ENCODE assay signal across 1 cellular context in the genomic region with DNA sequence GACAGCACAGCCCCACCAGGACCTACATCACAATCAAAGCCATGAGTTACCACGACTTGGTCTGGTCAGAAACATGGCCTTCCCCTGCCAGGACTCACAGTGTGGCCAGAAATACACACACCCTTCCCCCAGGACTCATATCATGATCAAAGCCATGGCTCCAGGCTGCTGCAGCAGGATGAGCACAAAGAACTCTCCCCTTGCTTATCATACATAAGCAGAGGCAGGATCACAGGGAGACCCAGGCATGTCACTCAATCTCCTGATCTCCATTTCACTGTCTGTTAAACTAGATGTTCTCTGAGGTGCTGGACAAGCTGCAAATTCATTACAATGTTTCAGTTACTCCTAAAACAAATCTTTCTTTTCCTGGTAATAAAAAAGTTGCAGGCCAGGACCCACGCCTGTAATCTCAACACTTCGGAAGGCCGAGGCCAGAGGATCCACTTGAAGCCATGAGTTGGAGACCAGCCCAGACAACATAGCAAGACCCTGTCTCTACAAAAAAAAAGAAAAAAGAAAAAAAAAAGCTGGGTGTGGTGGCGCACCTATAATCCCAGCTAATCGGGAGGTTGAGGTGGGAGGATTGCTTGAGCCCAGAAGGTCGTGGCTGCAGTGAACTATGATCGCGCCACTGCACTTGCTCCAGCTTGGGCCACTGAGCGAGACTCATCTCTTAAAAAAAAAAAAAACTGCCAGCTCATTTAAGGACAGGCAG.
A peak's percentile ranks its signal among the peaks of the same experiment; 100 is the strongest.
TF ChIP-seq lines count a peak whose summit lies in the region.

No MANE protein-coding gene starts in this region.

TF ChIP-seq in K562, 482 proteins besides CTCF, POLR2A, EP300 and RAD21 (continued from another document and continues in another):
- TF ChIP-seq, protein P1, sequence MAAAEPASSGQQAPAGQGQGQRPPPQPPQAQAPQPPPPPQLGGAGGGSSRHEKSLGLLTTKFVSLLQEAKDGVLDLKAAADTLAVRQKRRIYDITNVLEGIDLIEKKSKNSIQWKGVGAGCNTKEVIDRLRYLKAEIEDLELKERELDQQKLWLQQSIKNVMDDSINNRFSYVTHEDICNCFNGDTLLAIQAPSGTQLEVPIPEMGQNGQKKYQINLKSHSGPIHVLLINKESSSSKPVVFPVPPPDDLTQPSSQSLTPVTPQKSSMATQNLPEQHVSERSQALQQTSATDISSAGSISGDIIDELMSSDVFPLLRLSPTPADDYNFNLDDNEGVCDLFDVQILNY (CRISPR knock-in tag; IDR thresholded peaks at IDR 0.05): no peak
- TF ChIP-seq CHCHD3 (CRISPR knock-in tag; IDR thresholded peaks at IDR 0.05) (no peak), SRSF7 (optimal IDR thresholded peaks at IDR 0.05; ENCODE audit: low read depth, low read length) (no peak), HOXB6 (CRISPR knock-in tag; IDR thresholded peaks at IDR 0.05; ENCODE audit: borderline replicate concordance) (no peak), ADNP (tag; IDR thresholded peaks at IDR 0.05) (no peak), NCOR1 (IDR thresholded peaks at IDR 0.05) (peak; percentile 83), HNRNPLL (IDR thresholded peaks at IDR 0.05; ENCODE audit: low read depth, low read length, poor library complexity, severe bottlenecking) (no peak), SRSF1 (IDR thresholded peaks at IDR 0.05; ENCODE audit: low read depth, low read length) (no peak), GATA2 (CRISPR knock-in tag; IDR thresholded peaks at IDR 0.05) (peak; percentile 90), ZBTB7A (IDR thresholded peaks at IDR 0.05; ENCODE audit: borderline replicate concordance, control insufficient read depth, low read depth, low read length) (no peak), PHTF2 (CRISPR knock-in tag; IDR thresholded peaks at IDR 0.05) (no peak), ZNF639 (CRISPR knock-in tag; conservative IDR thresholded peaks at IDR 0.05 in 1 of 2, IDR thresholded peaks at IDR 0.05 in 1 of 2) (no peak), MIER1 (IDR thresholded peaks at IDR 0.05; ENCODE audit: low read depth) (no peak), ZNF592 (IDR thresholded peaks at IDR 0.05) (peak; percentile 47; the same call in 1 of the 2 replicates), ETV1 (tag; conservative IDR thresholded peaks at IDR 0.05; ENCODE audit: low read depth) (no peak), ILF3 (IDR thresholded peaks at IDR 0.05; ENCODE audit: borderline replicate concordance) (no peak), C11orf30 (IDR thresholded peaks at IDR 0.05; ENCODE audit: low read depth) (no peak), POLR2AphosphoS5 (IDR thresholded peaks at IDR 0.05; ENCODE audit: control insufficient read depth, insufficient read depth, low read depth, low read length) (peak; percentile 83), CHD4 (IDR thresholded peaks at IDR 0.05; ENCODE audit: insufficient read depth, insufficient replicate concordance, low read depth, low read length, poor library complexity, severe bottlenecking) (no peak), ZNF24 (IDR thresholded peaks at IDR 0.05) (no peak), E2F6 (IDR thresholded peaks at IDR 0.05; ENCODE audit: borderline replicate concordance in 1 of 2, extremely low read depth in 1 of 2, insufficient read depth in 1 of 2, insufficient read length in 1 of 2, low read depth in 1 of 2, low read length in 1 of 2, poor library complexity in 1 of 2, severe bottlenecking in 1 of 2) (no peak), ZNF311 (CRISPR knock-in tag; IDR thresholded peaks at IDR 0.05) (no peak), NR2C2 (CRISPR knock-in tag; IDR thresholded peaks at IDR 0.05) (no peak), NR2C2 (tag; IDR thresholded peaks at IDR 0.05) (peak; percentile 64), NCOA1 (IDR thresholded peaks at IDR 0.05; ENCODE audit: low read depth) (no peak), POLR3G (IDR thresholded peaks at IDR 0.05; ENCODE audit: extremely low read depth, insufficient read length, insufficient replicate concordance) (no peak), BRD9 (IDR thresholded peaks at IDR 0.05; ENCODE audit: low read depth, partially characterized antibody) (no peak), GTF2E2 (tag; IDR thresholded peaks at IDR 0.05) (no peak), NFIC (IDR thresholded peaks at IDR 0.05) (peak; percentile 69), SMARCA4 (IDR thresholded peaks at IDR 0.05) (peak; percentile 61; the same call in 1 of the 2 replicates), FOXM1 (IDR thresholded peaks at IDR 0.05; ENCODE audit: low read depth) (peak; percentile 34; the same call in 1 of the 2 replicates), FOXM1 (CRISPR knock-in tag; IDR thresholded peaks at IDR 0.05; ENCODE audit: low read depth) (no peak), ELF1 (tag; IDR thresholded peaks at IDR 0.05) (no peak), CAMTA2 (CRISPR knock-in tag; conservative IDR thresholded peaks at IDR 0.05) (no peak), ZNF408 (CRISPR knock-in tag; IDR thresholded peaks at IDR 0.05; ENCODE audit: low read depth) (no peak), ZNF324 (CRISPR knock-in tag; IDR thresholded peaks at IDR 0.05) (no peak), SREBF2 (CRISPR knock-in tag; IDR thresholded peaks at IDR 0.05) (no peak), KDM4B (IDR thresholded peaks at IDR 0.05; ENCODE audit: borderline replicate concordance in 2 of 2, low read depth in 1 of 2) (no peak), CREB5 (CRISPR knock-in tag; IDR thresholded peaks at IDR 0.05) (no peak), NRF1 (conservative IDR thresholded peaks at IDR 0.05 in 1 of 2, IDR thresholded peaks at IDR 0.05 in 1 of 2) (0 out of 4 replicates have a peak, but pooled peaks of 1 of the 2 experiments have one; percentile 20), MCM2 (IDR thresholded peaks at IDR 0.05; ENCODE audit: low read depth) (no peak), MEIS2 (IDR thresholded peaks at IDR 0.05; ENCODE audit: partially characterized antibody) (peak; percentile 86), ZBED1 (IDR thresholded peaks at IDR 0.05) (no peak), CBX5 (IDR thresholded peaks at IDR 0.05; ENCODE audit: borderline replicate concordance, low read depth) (no peak), CTBP1 (IDR thresholded peaks at IDR 0.05; ENCODE audit: borderline replicate concordance) (peak; percentile 49; the same call in 1 of the 2 replicates), STAT5A (IDR thresholded peaks at IDR 0.05; ENCODE audit: borderline replicate concordance, low read length) (peak; percentile 68; the same call in 1 of the 2 replicates), MXI1 (IDR thresholded peaks at IDR 0.05; ENCODE audit: low read depth, low read length) (no peak), ZNF507 (tag; conservative IDR thresholded peaks at IDR 0.05) (no peak), BACH1 (tag; IDR thresholded peaks at IDR 0.05) (no peak)
- TF ChIP-seq, protein P2, sequence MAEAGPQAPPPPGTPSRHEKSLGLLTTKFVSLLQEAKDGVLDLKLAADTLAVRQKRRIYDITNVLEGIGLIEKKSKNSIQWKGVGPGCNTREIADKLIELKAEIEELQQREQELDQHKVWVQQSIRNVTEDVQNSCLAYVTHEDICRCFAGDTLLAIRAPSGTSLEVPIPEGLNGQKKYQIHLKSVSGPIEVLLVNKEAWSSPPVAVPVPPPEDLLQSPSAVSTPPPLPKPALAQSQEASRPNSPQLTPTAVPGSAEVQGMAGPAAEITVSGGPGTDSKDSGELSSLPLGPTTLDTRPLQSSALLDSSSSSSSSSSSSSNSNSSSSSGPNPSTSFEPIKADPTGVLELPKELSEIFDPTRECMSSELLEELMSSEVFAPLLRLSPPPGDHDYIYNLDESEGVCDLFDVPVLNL (CRISPR knock-in tag; IDR thresholded peaks at IDR 0.05; ENCODE audit: low read depth): no peak
- TF ChIP-seq, protein P3, sequence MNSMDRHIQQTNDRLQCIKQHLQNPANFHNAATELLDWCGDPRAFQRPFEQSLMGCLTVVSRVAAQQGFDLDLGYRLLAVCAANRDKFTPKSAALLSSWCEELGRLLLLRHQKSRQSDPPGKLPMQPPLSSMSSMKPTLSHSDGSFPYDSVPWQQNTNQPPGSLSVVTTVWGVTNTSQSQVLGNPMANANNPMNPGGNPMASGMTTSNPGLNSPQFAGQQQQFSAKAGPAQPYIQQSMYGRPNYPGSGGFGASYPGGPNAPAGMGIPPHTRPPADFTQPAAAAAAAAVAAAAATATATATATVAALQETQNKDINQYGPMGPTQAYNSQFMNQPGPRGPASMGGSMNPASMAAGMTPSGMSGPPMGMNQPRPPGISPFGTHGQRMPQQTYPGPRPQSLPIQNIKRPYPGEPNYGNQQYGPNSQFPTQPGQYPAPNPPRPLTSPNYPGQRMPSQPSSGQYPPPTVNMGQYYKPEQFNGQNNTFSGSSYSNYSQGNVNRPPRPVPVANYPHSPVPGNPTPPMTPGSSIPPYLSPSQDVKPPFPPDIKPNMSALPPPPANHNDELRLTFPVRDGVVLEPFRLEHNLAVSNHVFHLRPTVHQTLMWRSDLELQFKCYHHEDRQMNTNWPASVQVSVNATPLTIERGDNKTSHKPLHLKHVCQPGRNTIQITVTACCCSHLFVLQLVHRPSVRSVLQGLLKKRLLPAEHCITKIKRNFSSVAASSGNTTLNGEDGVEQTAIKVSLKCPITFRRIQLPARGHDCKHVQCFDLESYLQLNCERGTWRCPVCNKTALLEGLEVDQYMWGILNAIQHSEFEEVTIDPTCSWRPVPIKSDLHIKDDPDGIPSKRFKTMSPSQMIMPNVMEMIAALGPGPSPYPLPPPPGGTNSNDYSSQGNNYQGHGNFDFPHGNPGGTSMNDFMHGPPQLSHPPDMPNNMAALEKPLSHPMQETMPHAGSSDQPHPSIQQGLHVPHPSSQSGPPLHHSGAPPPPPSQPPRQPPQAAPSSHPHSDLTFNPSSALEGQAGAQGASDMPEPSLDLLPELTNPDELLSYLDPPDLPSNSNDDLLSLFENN (IDR thresholded peaks at IDR 0.05; ENCODE audit: low read depth in 2 of 2, low read length in 2 of 2): 0 out of 4 replicates have a peak, but pooled peaks of 1 of the 2 experiments have one; percentile 13
- TF ChIP-seq, protein P4, sequence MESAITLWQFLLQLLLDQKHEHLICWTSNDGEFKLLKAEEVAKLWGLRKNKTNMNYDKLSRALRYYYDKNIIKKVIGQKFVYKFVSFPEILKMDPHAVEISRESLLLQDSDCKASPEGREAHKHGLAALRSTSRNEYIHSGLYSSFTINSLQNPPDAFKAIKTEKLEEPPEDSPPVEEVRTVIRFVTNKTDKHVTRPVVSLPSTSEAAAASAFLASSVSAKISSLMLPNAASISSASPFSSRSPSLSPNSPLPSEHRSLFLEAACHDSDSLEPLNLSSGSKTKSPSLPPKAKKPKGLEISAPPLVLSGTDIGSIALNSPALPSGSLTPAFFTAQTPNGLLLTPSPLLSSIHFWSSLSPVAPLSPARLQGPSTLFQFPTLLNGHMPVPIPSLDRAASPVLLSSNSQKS (CRISPR knock-in tag; IDR thresholded peaks at IDR 0.05): no peak
- TF ChIP-seq, protein P5, sequence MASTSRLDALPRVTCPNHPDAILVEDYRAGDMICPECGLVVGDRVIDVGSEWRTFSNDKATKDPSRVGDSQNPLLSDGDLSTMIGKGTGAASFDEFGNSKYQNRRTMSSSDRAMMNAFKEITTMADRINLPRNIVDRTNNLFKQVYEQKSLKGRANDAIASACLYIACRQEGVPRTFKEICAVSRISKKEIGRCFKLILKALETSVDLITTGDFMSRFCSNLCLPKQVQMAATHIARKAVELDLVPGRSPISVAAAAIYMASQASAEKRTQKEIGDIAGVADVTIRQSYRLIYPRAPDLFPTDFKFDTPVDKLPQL (IDR thresholded peaks at IDR 0.05; ENCODE audit: extremely low read depth, insufficient read length): no peak
